Comparison of ENCODE assay signal across 1 cellular context in genomic region chr10:22340362-22341189, GRCh38.
TF ChIP-seq lines count a peak whose summit lies in the region.

No MANE protein-coding gene starts in this region.

TF ChIP-seq in HEK293, 187 proteins besides CTCF, POLR2A, EP300 and RAD21 (continued from another document):
- TF ChIP-seq PRDM10 (tag by site-specific recombination; IDR thresholded peaks at IDR 0.05) (peak; percentile 36; the same call in 1 of the 2 replicates), SALL2 (tag by site-specific recombination; IDR thresholded peaks at IDR 0.05; ENCODE audit: borderline replicate concordance) (no peak), ZNF10 (tag by site-specific recombination; IDR thresholded peaks at IDR 0.05) (no peak), ZNF785 (tag by site-specific recombination; IDR thresholded peaks at IDR 0.05) (no peak), ZNF843 (tag by site-specific recombination; IDR thresholded peaks at IDR 0.05) (no peak), ZNF518A (tag by site-specific recombination; conservative IDR thresholded peaks at IDR 0.05; ENCODE audit: low read depth) (no peak), ZNF555 (tag by site-specific recombination; conservative IDR thresholded peaks at IDR 0.05) (no peak), ZNF362 (tag by site-specific recombination; IDR thresholded peaks at IDR 0.05) (no peak; the same call in 1 of the 2 replicates), ZNF549 (tag by site-specific recombination; IDR thresholded peaks at IDR 0.05) (0 out of 2 replicates have a peak, but pooled peaks have one; percentile 8), ZNF585B (tag by site-specific recombination; IDR thresholded peaks at IDR 0.05) (no peak), ZNF596 (tag by site-specific recombination; IDR thresholded peaks at IDR 0.05) (0 out of 2 replicates have a peak, but pooled peaks have one; percentile 8), ZFHX2 (tag by site-specific recombination; conservative IDR thresholded peaks at IDR 0.05) (peak; percentile 58), ZNF433 (tag by site-specific recombination; IDR thresholded peaks at IDR 0.05; ENCODE audit: low read depth) (no peak), ZNF561 (tag by site-specific recombination; IDR thresholded peaks at IDR 0.05; ENCODE audit: borderline replicate concordance) (no peak; the same call in 1 of the 2 replicates), RBAK (tag by site-specific recombination; IDR thresholded peaks at IDR 0.05) (no peak), OSR2 (tag by site-specific recombination; IDR thresholded peaks at IDR 0.05) (no peak), KLF17 (tag by site-specific recombination; IDR thresholded peaks at IDR 0.05) (no peak), ZNF501 (tag by site-specific recombination; IDR thresholded peaks at IDR 0.05) (0 out of 2 replicates have a peak, but pooled peaks have one; percentile 49), ZNF704 (tag by site-specific recombination; IDR thresholded peaks at IDR 0.05) (no peak), ZNF19 (tag by site-specific recombination; IDR thresholded peaks at IDR 0.05; ENCODE audit: low read depth) (no peak), ZNF701 (tag by site-specific recombination; IDR thresholded peaks at IDR 0.05) (no peak), KLF16 (tag by site-specific recombination; IDR thresholded peaks at IDR 0.05) (0 out of 2 replicates have a peak, but pooled peaks have one; percentile 47), ZNF266 (tag by site-specific recombination; IDR thresholded peaks at IDR 0.05; ENCODE audit: low read depth) (no peak), ZNF529 (tag by site-specific recombination; IDR thresholded peaks at IDR 0.05; ENCODE audit: insufficient replicate concordance) (no peak), HOXD13 (CRISPR knock-in tag; IDR thresholded peaks at IDR 0.05; ENCODE audit: borderline replicate concordance) (no peak), ZFP69B (tag by site-specific recombination; IDR thresholded peaks at IDR 0.05) (no peak), PATZ1 (tag by site-specific recombination; IDR thresholded peaks at IDR 0.05) (peak; percentile 83), ZFP37 (tag by site-specific recombination; IDR thresholded peaks at IDR 0.05) (peak; percentile 24), KLF10 (tag by site-specific recombination; IDR thresholded peaks at IDR 0.05) (no peak; the same call in 1 of the 2 replicates), ZNF239 (tag by site-specific recombination; IDR thresholded peaks at IDR 0.05) (no peak)
